ENCODE assay signal across 23 cellular contexts in the genomic region with DNA sequence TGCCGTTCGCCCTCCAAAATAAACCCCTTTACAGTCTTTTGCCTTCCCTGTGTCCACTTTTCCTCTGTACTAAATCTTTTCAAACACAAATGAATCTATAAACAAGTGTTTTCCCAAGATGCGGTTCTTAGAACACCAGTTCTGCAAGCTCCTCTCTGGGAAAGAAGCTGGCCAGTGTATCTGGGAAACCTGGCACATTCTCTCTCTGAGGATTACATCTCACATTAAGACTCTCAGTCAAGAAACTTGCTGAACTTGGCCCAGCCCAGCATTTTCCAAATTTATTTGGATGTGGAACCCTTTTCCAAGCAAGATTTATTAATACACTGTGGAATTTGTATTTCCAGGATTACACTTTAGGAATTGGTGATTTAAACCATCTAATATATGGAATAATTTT.
A peak's percentile ranks its signal among the peaks of the same experiment; 100 is the strongest.
DNase-seq lines count a peak whose midpoint lies in the region; ATAC-seq lines count a peak whose summit lies in the region.
"Had no signal": no experiment of that assay in that cellular context is flagged by ENCODE, and none has a peak within 500 bp of the region (broad histone marks: within the 10 kb centered on the region; RNA-seq: fewer than 3 reads in every experiment).

No MANE protein-coding gene starts in this region.

- H3K4me1 Mint-ChIP-seq in activated naive CD4-positive, alpha-beta T cell treated with anti-CD3 and anti-CD28 coated beads, Interleukin-2, amount 50 U/mL, for 24 hours: peaks cover 24% of the 10 kb centered on the region
- peaks cover 31 to 39% (median 36%) of the 10 kb centered on the region in 3 donors for H3K4me1 Mint-ChIP-seq in IgD-negative memory B cell

- H3K27ac Mint-ChIP-seq in activated naive CD4-positive, alpha-beta T cell treated with anti-CD3 and anti-CD28 coated beads, Interleukin-2, amount 50 U/mL, for 24 hours: no peak overlapping the region
- no peak overlapping the region for H3K27ac Mint-ChIP-seq in IgD-negative memory B cell

- no peak for DNase-seq in activated naive CD4-positive, alpha-beta T cell treated with anti-CD3 and anti-CD28 coated beads, Interleukin-2, amount 50 U/mL, for 16 hours
- DNase-seq in globus pallidus (ENCODE audit: low spot score) (peak; percentile 29), sciatic nerve (ENCODE audit: low spot score) (no peak), left lobe of liver (ENCODE audit: low spot score) (no peak)
- DNase-seq in activated CD4-positive, CD25-positive, alpha-beta regulatory T cell (lab: John Stamatoyannopoulos, UW): no peak
- DNase-seq: 8988T, Caco-2, DMS153, GDM1, GM23248, HCEC 1CT, NCI-H1092 treated with DMSO at 0.1 percent for 48 hours, NCI-H146, NCI-H2081, NCI-H510A, NCI-H774, PC-3, RPMI8226, SHP77 treated with DMSO at 0.1 percent for 48 hours had no signal

- H3K9me3 Mint-ChIP-seq in activated naive CD4-positive, alpha-beta T cell treated with anti-CD3 and anti-CD28 coated beads, Interleukin-2, amount 50 U/mL, for 24 hours: no peaks in the 10 kb centered on the region
- H3K9me3 Mint-ChIP-seq in IgD-negative memory B cell: no peaks in the 10 kb centered on the region

- intact Hi-C loops in sciatic nerve (cut with DNase I): no loop called here

- ATAC-seq in sciatic nerve (peak; percentile 62), HG02623 (IDR thresholded peaks at IDR 0.05; ENCODE audit: unreplicated experiment) (no peak), left lobe of liver (no peak)
- ATAC-seq: PC-3, SK-N-SH treated with all-trans-retinoic acid at 6 μM for 48 hours had no signal

- H3K4me3 Mint-ChIP-seq in activated naive CD4-positive, alpha-beta T cell treated with anti-CD3 and anti-CD28 coated beads, Interleukin-2, amount 50 U/mL, for 24 hours: peak overlapping the region; percentile 9
- H3K4me3 Mint-ChIP-seq in IgD-negative memory B cell: peak overlapping the region in 3 of 4 donors; percentile 10 to 66 (median 57)

- no peaks in the 10 kb centered on the region for H3K27me3 Mint-ChIP-seq in activated naive CD4-positive, alpha-beta T cell treated with anti-CD3 and anti-CD28 coated beads, Interleukin-2, amount 50 U/mL, for 24 hours
- peaks cover 21% of the 10 kb centered on the region for H3K27me3 Mint-ChIP-seq in IgD-negative memory B cell

- H3K36me3 Mint-ChIP-seq in activated naive CD4-positive, alpha-beta T cell treated with anti-CD3 and anti-CD28 coated beads, Interleukin-2, amount 50 U/mL, for 24 hours: no peaks in the 10 kb centered on the region
- no peaks in the 10 kb centered on the region for H3K36me3 Mint-ChIP-seq in IgD-negative memory B cell
